In genomic region chr11:56885182-56885581, GRCh38 we compare ENCODE assay signal across 11 cellular contexts.
DNase-seq lines count a peak whose midpoint lies in the region; ATAC-seq and TF ChIP-seq lines count a peak whose summit lies in the region.
"Had no signal": no experiment of that assay in that cellular context is flagged by ENCODE, and none has a peak within 500 bp of the region (broad histone marks: within the 10 kb centered on the region; RNA-seq: fewer than 3 reads in every experiment).

No MANE protein-coding gene starts in this region.

- CTCF ChIA-PET in Caco-2 (lab: Charles Lee) = no interaction called here

- no peak overlapping the region for H3K27ac ChIP-seq in endodermal cell (ENCODE audit: low read depth, low read length)
- H3K27ac ChIP-seq: BLaER1 had no signal

- H3K27me3 ChIP-seq in Caco-2 (replicated peaks; ENCODE audit: control insufficient read depth, insufficient read depth, low read length) (no peaks in the 10 kb centered on the region), endodermal cell (ENCODE audit: control insufficient read depth, insufficient read depth, low read length, poor library complexity, severe bottlenecking) (no peaks in the 10 kb centered on the region)
- H3K27me3 ChIP-seq: BLaER1 had no signal

- H3K4me3 Mint-ChIP-seq in Caco-2 (ENCODE audit: unreplicated experiment) (peak overlapping the region; percentile 14), endodermal cell (no peak overlapping the region), T-helper 17 cell (no peak overlapping the region)
- H3K4me3 Mint-ChIP-seq: stimulated activated naive CD8-positive, alpha-beta T cell treated with anti-CD3 and anti-CD28 coated beads, Interleukin-15, Interleukin-2, amounts not matched to agents 100 ng/mL and 50 ng/mL, for 24 hours had no signal

- peaks cover 21% of the 10 kb centered on the region for H3K4me1 ChIP-seq in Caco-2
- peaks cover 4% of the 10 kb centered on the region for H3K4me1 ChIP-seq in endodermal cell (ENCODE audit: control insufficient read depth, insufficient read depth, low read length)
- H3K4me1 ChIP-seq: BLaER1 had no signal

- no peak for TF ChIP-seq CTCF in Caco-2 (IDR thresholded peaks at IDR 0.05; ENCODE audit: insufficient read depth in 1 of 2, low read depth in 1 of 2, low read length in 1 of 2, severe bottlenecking in 1 of 2, unreplicated experiment in 1 of 2)
- no peak for TF ChIP-seq CTCF in endodermal cell (conservative IDR thresholded peaks at IDR 0.05)

- DNase-seq in Caco-2 = peak; percentile 41 to 54
- DNase-seq in endodermal cell = peak; percentile 54
- peak; percentile 12 for DNase-seq in midbrain (lab: John Stamatoyannopoulos, UW)
- DNase-seq in NCI-H187 (lab: John Stamatoyannopoulos, UW) = no peak
- DNase-seq in T-helper 17 cell = no peak
- no peak for DNase-seq in activated T-cell treated with anti-CD3 and anti-CD28 coated beads, Interleukin-2, amount 50 U/mL, for 48 hours
- DNase-seq in NCI-H345 treated with DMSO at 0.1 percent for 48 hours (lab: John Stamatoyannopoulos, UW; ENCODE audit: unreplicated experiment) = no peak
- DNase-seq: T-helper 9 cell had no signal

- POLR2A ChIA-PET in Caco-2 (lab: Charles Lee) = no interaction called here

- H3K27ac Mint-ChIP-seq in Caco-2 (ENCODE audit: unreplicated experiment) (no peak overlapping the region), endodermal cell (peak overlapping the region; percentile 38), T-helper 17 cell (no peak overlapping the region)
- H3K27ac Mint-ChIP-seq: stimulated activated naive CD8-positive, alpha-beta T cell treated with anti-CD3 and anti-CD28 coated beads, Interleukin-15, Interleukin-2, amounts not matched to agents 100 ng/mL and 50 ng/mL, for 24 hours had no signal

- H3K4me1 Mint-ChIP-seq in Caco-2 (ENCODE audit: low read depth, unreplicated experiment) (peaks cover 16% of the 10 kb centered on the region), endodermal cell (peaks cover 14% of the 10 kb centered on the region), T-helper 17 cell (no peaks in the 10 kb centered on the region)

- peaks cover 2% of the 10 kb centered on the region for H3K27me3 Mint-ChIP-seq in Caco-2 (ENCODE audit: insufficient read depth, unreplicated experiment)
- H3K27me3 Mint-ChIP-seq in endodermal cell (ENCODE audit: insufficient read depth) = no peaks in the 10 kb centered on the region
- H3K27me3 Mint-ChIP-seq in T-helper 17 cell = no peaks in the 10 kb centered on the region
- H3K27me3 Mint-ChIP-seq: stimulated activated naive CD8-positive, alpha-beta T cell treated with anti-CD3 and anti-CD28 coated beads, Interleukin-15, Interleukin-2, amounts not matched to agents 100 ng/mL and 50 ng/mL, for 24 hours had no signal

- intact Hi-C loops in Caco-2 (cut with micrococcal nuclease; ENCODE audit: unreplicated experiment) = no loop called here

- H3K36me3 ChIP-seq in Caco-2 (ENCODE audit: control insufficient read depth, insufficient read depth, low read length) (no peaks in the 10 kb centered on the region), endodermal cell (ENCODE audit: control insufficient read depth, insufficient read depth, low read length) (no peaks in the 10 kb centered on the region)
- H3K36me3 ChIP-seq: BLaER1 had no signal

- H3K9me3 ChIP-seq in Caco-2 (no peaks in the 10 kb centered on the region), endodermal cell (ENCODE audit: control insufficient read depth, low read length) (no peaks in the 10 kb centered on the region), T-helper 17 cell (ENCODE audit: control insufficient read depth, low read length, poor library complexity, severe bottlenecking) (no peaks in the 10 kb centered on the region)
- H3K9me3 ChIP-seq: BLaER1 had no signal

- WGBS in endodermal cell (ENCODE audit: insufficient coverage in 1 of 2, insufficient read length in 1 of 2), 2 experiments = 80% methylated on average over 1 of the region's 1 CpG; no CpG with 5 or more reads in 1 of the 2 experiments

- no TSS peak for BruUV-seq in Caco-2 (replicated peaks; lab: Mats Ljungman, UMichigan)

- H3K9ac ChIP-seq in endodermal cell (ENCODE audit: extremely low read depth, low read length, poor library complexity, severe bottlenecking) = no peak overlapping the region
- H3K9ac ChIP-seq: BLaER1 had no signal

- H3K9me3 Mint-ChIP-seq in Caco-2 (ENCODE audit: unreplicated experiment) = no peaks in the 10 kb centered on the region
- H3K9me3 Mint-ChIP-seq in endodermal cell = no peaks in the 10 kb centered on the region
- H3K9me3 Mint-ChIP-seq: stimulated activated naive CD8-positive, alpha-beta T cell treated with anti-CD3 and anti-CD28 coated beads, Interleukin-15, Interleukin-2, amounts not matched to agents 100 ng/mL and 50 ng/mL, for 24 hours had no signal

- no peak overlapping the region for H3K4me3 ChIP-seq in Caco-2 (ENCODE audit: low read depth, low read length)
- no peak overlapping the region for H3K4me3 ChIP-seq in endodermal cell (ENCODE audit: low read length)
- H3K4me3 ChIP-seq: BLaER1 had no signal

- H3K36me3 Mint-ChIP-seq in Caco-2 (ENCODE audit: insufficient read depth, unreplicated experiment) = no peaks in the 10 kb centered on the region
- H3K36me3 Mint-ChIP-seq in endodermal cell (ENCODE audit: low read depth) = no peaks in the 10 kb centered on the region
- no peaks in the 10 kb centered on the region for H3K36me3 Mint-ChIP-seq in T-helper 17 cell (ENCODE audit: low read depth)

- ATAC-seq in HG03135 (IDR thresholded peaks at IDR 0.05; ENCODE audit: unreplicated experiment) (peak; percentile 77), T-helper 17 cell (no peak)

Comparison
In these comparisons a context has a peak if more than half of its experiments do, and no peak if none do; other contexts are left out.
1. DNase-seq: peak in Caco-2 (2 of 2), endodermal cell (single experiment) and midbrain (single experiment); none in NCI-H187 (0 of 2), T-helper 17 cell (0 of 3), activated T-cell treated with anti-CD3 and anti-CD28 coated beads, Interleukin-2, amount 50 U/mL, for 48 hours (0 of 2) and NCI-H345 treated with DMSO at 0.1 percent for 48 hours (single experiment).